12 cellular contexts compared by ENCODE assay signal in genomic region chr9:118961857-118962256, GRCh38.
DNase-seq lines count a peak whose midpoint lies in the region; ATAC-seq and TF ChIP-seq lines count a peak whose summit lies in the region.
"Had no signal": no experiment of that assay in that cellular context is flagged by ENCODE, and none has a peak within 500 bp of the region (broad histone marks: within the 10 kb centered on the region; RNA-seq: fewer than 3 reads in every experiment).

No MANE protein-coding gene starts in this region.

- no peaks in the 10 kb centered on the region for H3K27me3 Mint-ChIP-seq in neural crest cell (ENCODE audit: low read depth)
- no peaks in the 10 kb centered on the region for H3K27me3 Mint-ChIP-seq in activated CD4-positive, alpha-beta T cell treated with anti-CD3 and anti-CD28 coated beads for 36 hours

- H3K9me3 ChIP-seq in stomach: no peaks in the 10 kb centered on the region
- H3K9me3 ChIP-seq: ascending aorta, Caco-2 had no signal

- CTCF ChIA-PET in activated CD4-positive, alpha-beta T cell treated with anti-CD3 and anti-CD28 coated beads for 36 hours (lab: Charles Lee): no interaction called here

- peaks cover 12% of the 10 kb centered on the region for H3K4me1 Mint-ChIP-seq in neural crest cell
- no peaks in the 10 kb centered on the region for H3K4me1 Mint-ChIP-seq in activated CD4-positive, alpha-beta T cell treated with anti-CD3 and anti-CD28 coated beads for 36 hours

- TF ChIP-seq CTCF in fibroblast of mammary gland (conservative IDR thresholded peaks at IDR 0.05; ENCODE audit: control insufficient read depth, insufficient read depth, low read depth, low read length) (no peak), neural crest cell (conservative IDR thresholded peaks at IDR 0.05) (no peak), stomach (IDR thresholded peaks at IDR 0.05) (no peak)

- H3K27ac Mint-ChIP-seq in neural crest cell (ENCODE audit: unreplicated experiment): peak overlapping the region; percentile 65
- no peak overlapping the region for H3K27ac Mint-ChIP-seq in activated CD4-positive, alpha-beta T cell treated with anti-CD3 and anti-CD28 coated beads for 36 hours
- H3K27ac Mint-ChIP-seq: activated CD8-positive, alpha-beta T cell treated with anti-CD3 and anti-CD28 coated beads, Interleukin-2, amount 10 ng/mL, durations not matched to agents 7 days and 5 days had no signal

- H3K4me3 ChIP-seq in fibroblast of mammary gland (ENCODE audit: control insufficient read depth, low read depth, low read length) (no peak overlapping the region), stomach (no peak overlapping the region)
- H3K4me3 ChIP-seq: ascending aorta had no signal

- H3K27me3 ChIP-seq in stomach: no peaks in the 10 kb centered on the region
- H3K27me3 ChIP-seq: ascending aorta had no signal

- H3K4me1 ChIP-seq in stomach: no peaks in the 10 kb centered on the region
- H3K4me1 ChIP-seq: ascending aorta, Caco-2 had no signal

- no peaks in the 10 kb centered on the region for H3K36me3 Mint-ChIP-seq in neural crest cell (ENCODE audit: low read depth)
- H3K36me3 Mint-ChIP-seq in activated CD4-positive, alpha-beta T cell treated with anti-CD3 and anti-CD28 coated beads for 36 hours (ENCODE audit: low read depth): no peaks in the 10 kb centered on the region

- no peak for ATAC-seq in esophagus mucosa
- no peak for ATAC-seq in GM21529 (IDR thresholded peaks at IDR 0.05; ENCODE audit: unreplicated experiment)
- ATAC-seq in activated CD4-positive, alpha-beta T cell treated with anti-CD3 and anti-CD28 coated beads for 36 hours: no peak
- ATAC-seq: activated CD8-positive, alpha-beta T cell treated with anti-CD3 and anti-CD28 coated beads, Interleukin-2, amount 10 ng/mL, durations not matched to agents 7 days and 5 days had no signal

- intact Hi-C loops in activated CD4-positive, alpha-beta T cell treated with anti-CD3 and anti-CD28 coated beads for 36 hours (cut with DNase I, micrococcal nuclease): no loop called here
- intact Hi-C loops in stomach (cut with DNase I; ENCODE audit: low total_unique reads): no loop called here

- no peaks in the 10 kb centered on the region for H3K36me3 ChIP-seq in stomach
- H3K36me3 ChIP-seq: ascending aorta had no signal

- no peak overlapping the region for H3K4me3 Mint-ChIP-seq in neural crest cell
- no peak overlapping the region for H3K4me3 Mint-ChIP-seq in activated CD4-positive, alpha-beta T cell treated with anti-CD3 and anti-CD28 coated beads for 36 hours
- H3K4me3 Mint-ChIP-seq: activated CD8-positive, alpha-beta T cell treated with anti-CD3 and anti-CD28 coated beads, Interleukin-2, amount 10 ng/mL, durations not matched to agents 7 days and 5 days had no signal

- TF ChIP-seq EP300 in stomach (IDR thresholded peaks at IDR 0.05): no peak

- TF ChIP-seq POLR2A in stomach (IDR thresholded peaks at IDR 0.05): no peak

- 20 to 56% (median 47%) methylated on average over 1 of the region's 1 CpG for WGBS in stomach, 5 donors

- H3K27ac ChIP-seq in stomach: no peak overlapping the region
- H3K27ac ChIP-seq: ascending aorta had no signal

- POLR2A ChIA-PET in activated CD4-positive, alpha-beta T cell treated with anti-CD3 and anti-CD28 coated beads for 36 hours (lab: Charles Lee): no interaction called here

- H3K9me3 Mint-ChIP-seq in neural crest cell: no peaks in the 10 kb centered on the region
- H3K9me3 Mint-ChIP-seq in activated CD4-positive, alpha-beta T cell treated with anti-CD3 and anti-CD28 coated beads for 36 hours (ENCODE audit: low read depth): peaks cover 12% of the 10 kb centered on the region

- DNase-seq in Ammon's horn (ENCODE audit: low spot score) (peak; percentile 68), LHCN-M2 (ENCODE audit: low read depth) (peak; percentile 93), fibroblast of mammary gland (ENCODE audit: low read depth) (peak; percentile 77), neural crest cell (ENCODE audit: low read depth, low spot score) (no peak), stomach (no peak)
- DNase-seq in activated CD4-positive, alpha-beta T cell treated with anti-CD3 and anti-CD28 coated beads for 36 hours: no peak
- DNase-seq: activated CD8-positive, alpha-beta T cell treated with anti-CD3 and anti-CD28 coated beads, Interleukin-2, amount 10 ng/mL, durations not matched to agents 7 days and 5 days; Caco-2; MM.1S had no signal

Comparison
In these comparisons a context has a peak if more than half of its experiments do, and no peak if none do; other contexts are left out.
1. DNase-seq: peak in Ammon's horn (single experiment), LHCN-M2 (single experiment) and fibroblast of mammary gland (single experiment); none in neural crest cell (single experiment), activated CD4-positive, alpha-beta T cell treated with anti-CD3 and anti-CD28 coated beads for 36 hours (single experiment) and stomach (single experiment).